Comparison of ENCODE assay signal across 22 cellular contexts in genomic region chr9:121871431-121872025, GRCh38.
DNase-seq lines count a peak whose midpoint lies in the region; ATAC-seq, FAIRE-seq and TF ChIP-seq lines count a peak whose summit lies in the region.
"Had no signal": no experiment of that assay in that cellular context is flagged by ENCODE, and none has a peak within 500 bp of the region (broad histone marks: within the 10 kb centered on the region; RNA-seq: fewer than 3 reads in every experiment).

No MANE protein-coding gene starts in this region.

- intact Hi-C loops in mucosa of descending colon (cut with DNase I, micrococcal nuclease) = no loop called here

- H3K4me1 ChIP-seq in GM23248 (ENCODE audit: insufficient read depth) (peaks cover 19% of the 10 kb centered on the region), osteoblast (ENCODE audit: insufficient read depth, low read length) (peaks cover 14% of the 10 kb centered on the region), mucosa of descending colon (ENCODE audit: low read depth) (no peaks in the 10 kb centered on the region)
- H3K4me1 ChIP-seq: pancreas, stomach had no signal

- H3K27me3 ChIP-seq in GM23248 (replicated peaks; ENCODE audit: insufficient read depth) = no peaks in the 10 kb centered on the region
- no peaks in the 10 kb centered on the region for H3K27me3 ChIP-seq in osteoblast (ENCODE audit: insufficient read depth, low read length)
- H3K27me3 ChIP-seq: pancreas, stomach had no signal

- H3K9me3 ChIP-seq in GM23248 (ENCODE audit: low read depth) (no peaks in the 10 kb centered on the region), osteoblast (ENCODE audit: low read depth, low read length) (no peaks in the 10 kb centered on the region), mucosa of descending colon (no peaks in the 10 kb centered on the region)
- H3K9me3 ChIP-seq: pancreas, stomach had no signal

- H3K36me3 ChIP-seq in GM23248 (ENCODE audit: low read depth) (no peaks in the 10 kb centered on the region), osteoblast (ENCODE audit: insufficient read depth, low read length) (no peaks in the 10 kb centered on the region), mucosa of descending colon (ENCODE audit: low read depth) (no peaks in the 10 kb centered on the region)

- no peak overlapping the region for H3K9ac ChIP-seq in GM23248

- in situ Hi-C loops in GM23248 (cut with MboI) = no loop called here

- H3K4me2 ChIP-seq in GM23248 (ENCODE audit: unreplicated experiment) = no peak overlapping the region
- H3K4me2 ChIP-seq in osteoblast (ENCODE audit: insufficient read depth, low read length) = no peak overlapping the region
- H3K4me2 ChIP-seq: hepatocyte had no signal

- H2AFZ ChIP-seq in GM23248 = no peak overlapping the region
- peak overlapping the region; percentile 38 for H2AFZ ChIP-seq in osteoblast (ENCODE audit: low read length)
- H2AFZ ChIP-seq: hepatocyte had no signal

- no peak overlapping the region for H3K27ac ChIP-seq in GM23248
- no peak overlapping the region for H3K27ac ChIP-seq in coronary artery
- no peak overlapping the region for H3K27ac ChIP-seq in osteoblast (ENCODE audit: low read depth, low read length)
- H3K27ac ChIP-seq: hepatocyte, pancreas, stomach, VCaP had no signal

- 55 to 66% methylated on average over 6 to 8 of the region's 8 CpGs for WGBS in GM23248 (ENCODE audit: low coverage in 1 of 2, low lambda C conversion rate in 2 of 2, missing lambda C conversion rate in 2 of 2), 2 experiments

- no peak for TF ChIP-seq CTCF in coronary artery (IDR thresholded peaks at IDR 0.05)
- no peak for TF ChIP-seq CTCF in osteoblast (IDR thresholded peaks at IDR 0.05; ENCODE audit: extremely low read depth, low read depth, low read length)
- TF ChIP-seq CTCF in mucosa of descending colon (IDR thresholded peaks at IDR 0.05) = no peak

- DNase-seq in GM23248 (peak; percentile 85), RCC 7860 (ENCODE audit: low spot score) (peak; percentile 53), coronary artery (ENCODE audit: low spot score) (peak; percentile 70), osteoblast (ENCODE audit: insufficient read length, low spot score, missing footprints) (no peak), mucosa of descending colon (no peak)
- DNase-seq: anterior cingulate cortex; kidney; MV-4-11; NCI-H2029; NCI-H446 treated with DMSO at 0.1 percent for 48 hours; pancreas; stimulated activated CD4-positive, alpha-beta T cell treated with anti-CD3 and anti-CD28 coated beads, Interleukin-2, amount 100 ng/mL, for 24 hours; stomach; T-cell; trophoblast cell had no signal

- H3K79me2 ChIP-seq in GM23248 (ENCODE audit: insufficient read depth) = no peaks in the 10 kb centered on the region
- H3K79me2 ChIP-seq in osteoblast (ENCODE audit: insufficient read depth, low read length) = no peaks in the 10 kb centered on the region
- H3K79me2 ChIP-seq: hepatocyte had no signal

- peak; percentile 23 for FAIRE-seq in RCC 7860 (lab: Jason Lieb, UNC)
- FAIRE-seq: G401.6, GM19239, H1, kidney, pancreas had no signal

- ATAC-seq in mucosa of descending colon (no peak), HG02852 (IDR thresholded peaks at IDR 0.05; ENCODE audit: unreplicated experiment) (no peak), HG03571 (IDR thresholded peaks at IDR 0.05; ENCODE audit: unreplicated experiment) (no peak)
- ATAC-seq: pancreas, T-cell had no signal

- H3F3A ChIP-seq in GM23248 (ENCODE audit: insufficient read depth) = peaks cover 14% of the 10 kb centered on the region

- H3K4me3 ChIP-seq in GM23248 (no peak overlapping the region), coronary artery (no peak overlapping the region), osteoblast (ENCODE audit: insufficient read depth, low read length) (no peak overlapping the region), mucosa of descending colon (no peak overlapping the region)
- H3K4me3 ChIP-seq: hepatocyte, pancreas, stomach had no signal

- no peaks in the 10 kb centered on the region for H4K20me1 ChIP-seq in GM23248 (ENCODE audit: insufficient read depth)
- H4K20me1 ChIP-seq in osteoblast (ENCODE audit: insufficient read depth, low read length) = no peaks in the 10 kb centered on the region

- no peaks in the 10 kb centered on the region for H3K9me2 ChIP-seq in GM23248 (ENCODE audit: insufficient read depth)

Comparison
In these comparisons a context has a peak if more than half of its experiments do, and no peak if none do; other contexts are left out.
1. DNase-seq: peak in GM23248 (single experiment), RCC 7860 (single experiment) and coronary artery (single experiment); none in osteoblast (single experiment) and mucosa of descending colon (0 of 3).